In the genomic region with DNA sequence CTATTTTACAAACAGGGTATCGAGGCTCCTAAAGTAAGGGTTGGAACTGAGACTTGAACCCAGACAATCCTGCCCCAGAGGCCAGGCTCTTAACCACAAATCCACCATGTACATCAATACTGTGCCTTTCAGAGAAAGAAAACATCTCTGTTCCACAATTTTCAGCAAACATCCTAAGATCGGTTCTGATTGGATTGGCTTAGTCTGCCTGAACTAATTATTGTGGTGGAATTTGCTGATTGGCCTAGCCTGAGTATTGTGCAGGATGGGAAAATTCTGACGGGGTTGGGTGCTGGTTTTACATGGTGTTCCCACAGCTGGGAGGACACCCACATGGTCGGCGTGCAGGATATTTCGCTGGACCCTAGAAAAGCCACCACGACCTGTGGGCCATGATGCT, we compare ENCODE assay signal across 30 cellular contexts. TPM values are rescaled to one million over a fixed set of nuclear protein-coding genes. Genes with fewer than 3 reads are reported as not detected.
"Had no signal": no experiment of that assay in that cellular context is flagged by ENCODE, and none has a peak within 500 bp of the region (broad histone marks: within the 10 kb centered on the region; RNA-seq: fewer than 3 reads in every experiment).

Gene CLPSL1 (plus strand): TSS at position 301 of the 400 bp plus-strand sequence. CDS start 92 bp downstream, at position 393.

- FAIRE-seq: colon, keratinocyte, urothelium cell line had no signal

- H3K4me1 Mint-ChIP-seq: endodermal cell, neural crest cell had no signal

- H3K4me3 Mint-ChIP-seq: endodermal cell; memory B cell; natural killer cell treated with Interleukin-12 subunit alpha and Interleukin-12 subunit beta and Interleukin-15 and Interleukin-18, amount 100 ng/mL, for 72 hours; neural crest cell; stimulated activated naive B cell treated with anti-CD40 and anti-IgM and Interleukin-4, amounts not matched to agents 10 μg/mL and 1 μg/mL and 100 μg/mL, for 72 hours; stimulated activated naive CD8-positive, alpha-beta T cell treated with anti-CD3 and anti-CD28 coated beads, Interleukin-15, Interleukin-2, amounts not matched to agents 100 ng/mL and 50 ng/mL, for 24 hours had no signal

- DNase-seq: dorsolateral prefrontal cortex; effector CD8-positive, alpha-beta T cell; endodermal cell; foreskin fibroblast; gastrocnemius medialis; head of caudate nucleus; psoas muscle; right cardiac atrium; sigmoid colon; stimulated activated CD4-positive, alpha-beta T cell treated with anti-CD3 and anti-CD28 coated beads, Interleukin-4, amount 100 ng/mL, for 4 hours; stimulated activated naive B cell treated with anti-CD40 and anti-IgM and Interleukin-4, amounts not matched to agents 10 μg/mL and 1 μg/mL and 100 μg/mL, for 72 hours; upper lobe of left lung had no signal

- ATAC-seq: esophagus mucosa; gastrocnemius medialis; psoas muscle; right cardiac atrium; stimulated activated naive B cell treated with anti-CD40 and anti-IgM and Interleukin-4, amounts not matched to agents 10 μg/mL and 1 μg/mL and 100 μg/mL, for 72 hours had no signal

- H3K9me3 ChIP-seq: gastrocnemius medialis, psoas muscle, sigmoid colon, thoracic aorta, tibial nerve, upper lobe of left lung had no signal

- H3K27ac ChIP-seq: dorsolateral prefrontal cortex, epithelial cell of prostate, gastrocnemius medialis, psoas muscle, sigmoid colon, thoracic aorta, tibial nerve, upper lobe of left lung had no signal

- H3K9me3 Mint-ChIP-seq: endodermal cell; memory B cell; natural killer cell treated with Interleukin-12 subunit alpha and Interleukin-12 subunit beta and Interleukin-15 and Interleukin-18, amount 100 ng/mL, for 72 hours; neural crest cell; stimulated activated naive B cell treated with anti-CD40 and anti-IgM and Interleukin-4, amounts not matched to agents 10 μg/mL and 1 μg/mL and 100 μg/mL, for 72 hours; stimulated activated naive CD8-positive, alpha-beta T cell treated with anti-CD3 and anti-CD28 coated beads, Interleukin-15, Interleukin-2, amounts not matched to agents 100 ng/mL and 50 ng/mL, for 24 hours had no signal

- H3K4me1 ChIP-seq: psoas muscle had no signal

- H3K36me3 Mint-ChIP-seq: memory B cell; natural killer cell treated with Interleukin-12 subunit alpha and Interleukin-12 subunit beta and Interleukin-15 and Interleukin-18, amount 100 ng/mL, for 72 hours; stimulated activated naive B cell treated with anti-CD40 and anti-IgM and Interleukin-4, amounts not matched to agents 10 μg/mL and 1 μg/mL and 100 μg/mL, for 72 hours had no signal

- H3K4me3 ChIP-seq: dorsolateral prefrontal cortex, gastrocnemius medialis, lung, psoas muscle, sigmoid colon, thoracic aorta, tibial nerve, upper lobe of left lung had no signal

- H3K36me3 ChIP-seq: gastrocnemius medialis, sigmoid colon, thoracic aorta, tibial nerve, upper lobe of left lung had no signal

- H3K27ac Mint-ChIP-seq: endodermal cell; memory B cell; natural killer cell treated with Interleukin-12 subunit alpha and Interleukin-12 subunit beta and Interleukin-15 and Interleukin-18, amount 100 ng/mL, for 72 hours; stimulated activated naive B cell treated with anti-CD40 and anti-IgM and Interleukin-4, amounts not matched to agents 10 μg/mL and 1 μg/mL and 100 μg/mL, for 72 hours; stimulated activated naive CD8-positive, alpha-beta T cell treated with anti-CD3 and anti-CD28 coated beads, Interleukin-15, Interleukin-2, amounts not matched to agents 100 ng/mL and 50 ng/mL, for 24 hours had no signal

RNA-seq across cellular contexts. Expression of gene CLPSL1, which starts in this region (rescaled TPM):
- total RNA-seq: endodermal cell; esophagus mucosa; gastrocnemius medialis; glomerular endothelial cell; liver; lung; mononuclear cell; natural killer cell treated with Interleukin-12 subunit alpha and Interleukin-12 subunit beta and Interleukin-15 and Interleukin-18, amount 100 ng/mL, for 72 hours; neural crest cell; osteocyte; psoas muscle; renal cortical epithelial cell; right cardiac atrium; sigmoid colon; skeletal muscle tissue; thoracic aorta; tibial nerve; upper lobe of left lung had no signal
- polyA plus RNA-seq: keratinocyte, liver, lung, psoas muscle, right cardiac atrium, sigmoid colon had no signal
